Comparison of ENCODE assay signal across 20 cellular contexts in genomic region chr6:163777379-163777686, GRCh38.
A peak's percentile ranks its signal among the peaks of the same experiment; 100 is the strongest.
DNase-seq lines count a peak whose midpoint lies in the region; ATAC-seq, FAIRE-seq and TF ChIP-seq lines count a peak whose summit lies in the region.
"Had no signal": no experiment of that assay in that cellular context is flagged by ENCODE, and none has a peak within 500 bp of the region (broad histone marks: within the 10 kb centered on the region; RNA-seq: fewer than 3 reads in every experiment).

No MANE protein-coding gene starts in this region.

- POLR2A ChIA-PET in K562 (lab: Yijun Ruan, JAX): interaction anchor here (0.6 to 2.1 kb wide), 19 partner anchors 10 to 329 kb away, joined by 3 to 7 read pairs (median 3); no protein-coding TSS in a partner anchor

- H3K27ac ChIP-seq in K562 (ENCODE audit: extremely low read depth, low read depth, low read length): peak overlapping the region; percentile 82
- H3K27ac ChIP-seq: A549, Peyer's patch had no signal

- H4K20me1 ChIP-seq in K562 (replicated peaks; ENCODE audit: control insufficient read depth, insufficient read depth, low read length): no peaks in the 10 kb centered on the region

- no peaks in the 10 kb centered on the region for H3K9me3 ChIP-seq in K562 (replicated peaks; ENCODE audit: control insufficient read depth, insufficient read depth, low read depth, low read length)
- H3K9me3 ChIP-seq: A549, Peyer's patch had no signal

- peak; percentile 69; the same call in 1 of the 2 replicates for TF ChIP-seq POLR2A in K562 (conservative IDR thresholded peaks at IDR 0.05)

- no peak for TF ChIP-seq RAD21 in K562 (CRISPR knock-in tag; conservative IDR thresholded peaks at IDR 0.05 in 1 of 2, IDR thresholded peaks at IDR 0.05 in 1 of 2)

- TF ChIP-seq EP300 in K562 (IDR thresholded peaks at IDR 0.05; ENCODE audit: low read length): peak; percentile 99

- TF ChIP-seq CTCF in K562 (IDR thresholded peaks at IDR 0.05 in 2 of 3, conservative IDR thresholded peaks at IDR 0.05 in 1 of 3; ENCODE audit: insufficient read depth in 2 of 3, low read depth in 1 of 3, low read length in 3 of 3): no peak

- peak; percentile 98 for FAIRE-seq in K562 (lab: Jason Lieb, UNC)
- FAIRE-seq: A549, GM12892 had no signal

- no TSS peak for BruUV-seq in K562 (replicated peaks; lab: Mats Ljungman, UMichigan)

- no peak for DNase-seq in stimulated activated naive CD8-positive, alpha-beta T cell treated with anti-CD3 and anti-CD28 coated beads, Interleukin-15, Interleukin-2, amounts not matched to agents 100 U/mL and 50 U/mL, for 24 hours
- no peak for DNase-seq in stimulated activated naive CD8-positive, alpha-beta T cell treated with anti-CD3 and anti-CD28 coated beads, Interleukin-15, amount 100 ng/mL, for 72 hours
- DNase-seq in K562 (ENCODE audit: extremely low read depth in 1 of 4, low spot score in 3 of 4): peak; percentile 77 to 98 (median 88)
- peak; percentile 52 for DNase-seq in inferior parietal cortex (ENCODE audit: extremely low spot score)
- DNase-seq in hepatic stellate cell (ENCODE audit: low spot score): no peak
- no peak for DNase-seq in DMS79 treated with DMSO at 0.1 percent for 48 hours (lab: John Stamatoyannopoulos, UW)
- DNase-seq: C1 segment of cervical spinal cord, DMS 273 treated with DMSO at 0.1 percent for 48 hours, HFFc6, Kasumi-1, MM.1S, NCI-H1105, NCI-H1694, NCI-H524, Peyer's patch, SHP77 treated with DMSO at 0.1 percent for 48 hours had no signal

- no peaks in the 10 kb centered on the region for H3K9me1 ChIP-seq in K562 (ENCODE audit: control insufficient read depth, insufficient read depth, low read length)

- ATAC-seq in stimulated activated naive CD8-positive, alpha-beta T cell treated with anti-CD3 and anti-CD28 coated beads, Interleukin-15, Interleukin-2, amounts not matched to agents 100 U/mL and 50 U/mL, for 24 hours: peak; percentile 36
- no peak for ATAC-seq in stimulated activated naive CD8-positive, alpha-beta T cell treated with anti-CD3 and anti-CD28 coated beads, Interleukin-15, amount 100 ng/mL, for 72 hours
- peak; percentile 98 for ATAC-seq in K562
- no peak for ATAC-seq in HG02763 (IDR thresholded peaks at IDR 0.05; ENCODE audit: unreplicated experiment)
- ATAC-seq in GM19452 (IDR thresholded peaks at IDR 0.05; ENCODE audit: unreplicated experiment): no peak
- ATAC-seq: A549 had no signal

- intact Hi-C loops in K562 (cut with micrococcal nuclease): loop anchor here (1.0 to 5.0 kb wide), 3 partner anchors 83 to 360 kb away; no protein-coding TSS in a partner anchor

- in situ Hi-C loops in K562 (cut with MboI): no loop called here

- H3K79me2 ChIP-seq in K562 (ENCODE audit: control insufficient read depth, insufficient read depth, low read length): no peaks in the 10 kb centered on the region

- whole genome bisulfite sequencing in K562 (ENCODE audit: insufficient coverage, low coverage, missing lambda C conversion rate): 0% methylated on average over 2 of the region's 2 CpGs

- peaks cover 1% of the 10 kb centered on the region for H3K4me1 Mint-ChIP-seq in stimulated activated naive CD8-positive, alpha-beta T cell treated with anti-CD3 and anti-CD28 coated beads, Interleukin-15, amount 100 ng/mL, for 72 hours

- peaks cover 13% of the 10 kb centered on the region for H3K27me3 Mint-ChIP-seq in stimulated activated naive CD8-positive, alpha-beta T cell treated with anti-CD3 and anti-CD28 coated beads, Interleukin-15, amount 100 ng/mL, for 72 hours

- H3K4me1 ChIP-seq in K562 (replicated peaks in 1 of 2; ENCODE audit: control insufficient read depth in 2 of 2, insufficient read depth in 2 of 2, low read length in 2 of 2): peaks cover 17 to 33% of the 10 kb centered on the region in 2 experiments; a peak in 4 of 5 replicates
- H3K4me1 ChIP-seq: A549, Peyer's patch had no signal

- H3K4me3 ChIP-seq in K562: peak overlapping the region; percentile 8; the same call in 1 of the 2 replicates
- H3K4me3 ChIP-seq: A549, Peyer's patch had no signal

- H3K27ac Mint-ChIP-seq in stimulated activated naive CD8-positive, alpha-beta T cell treated with anti-CD3 and anti-CD28 coated beads, Interleukin-15, amount 100 ng/mL, for 72 hours: no peak overlapping the region
- H3K27ac Mint-ChIP-seq: HFFc6 had no signal

- peak overlapping the region; percentile 81 for H2AFZ ChIP-seq in K562 (ENCODE audit: low read depth, low read length)

- H3K36me3 ChIP-seq in K562 (ENCODE audit: control insufficient read depth, insufficient read depth, low read length): no peaks in the 10 kb centered on the region
- H3K36me3 ChIP-seq: Peyer's patch had no signal

- CTCF ChIA-PET in K562 (lab: Yijun Ruan, JAX; ENCODE audit: low intra/inter-chr PET ratio): no interaction called here

- H3K9me3 Mint-ChIP-seq in stimulated activated naive CD8-positive, alpha-beta T cell treated with anti-CD3 and anti-CD28 coated beads, Interleukin-15, amount 100 ng/mL, for 72 hours: no peaks in the 10 kb centered on the region
- H3K9me3 Mint-ChIP-seq: HFFc6 had no signal

- H3K27me3 ChIP-seq in K562 (ENCODE audit: control insufficient read depth in 2 of 2, insufficient read depth in 2 of 2, low read length in 2 of 2): no peaks in the 10 kb centered on the region
- H3K27me3 ChIP-seq: Peyer's patch had no signal

- peak overlapping the region; percentile 74 for H3K4me2 ChIP-seq in K562 (ENCODE audit: insufficient read depth, low read length)
- H3K4me2 ChIP-seq: A549 had no signal

- no peak overlapping the region for H3K4me3 Mint-ChIP-seq in stimulated activated naive CD8-positive, alpha-beta T cell treated with anti-CD3 and anti-CD28 coated beads, Interleukin-15, amount 100 ng/mL, for 72 hours
- H3K4me3 Mint-ChIP-seq: HFFc6 had no signal

- peak overlapping the region in 1 of 2 experiments; percentile 67; a peak in 2 of 4 replicates for H3K9ac ChIP-seq in K562 (ENCODE audit: insufficient read depth in 1 of 2, low read depth in 2 of 2, low read length in 2 of 2)

TF ChIP-seq in K562, 482 proteins besides CTCF, POLR2A, EP300 and RAD21 (continues in another document):
- TF ChIP-seq FOXA3 (CRISPR knock-in tag; conservative IDR thresholded peaks at IDR 0.05 in 1 of 2, IDR thresholded peaks at IDR 0.05 in 1 of 2) (peak; percentile 76 to 84), PKNOX1 (IDR thresholded peaks at IDR 0.05) (peak; percentile 78; the same call in 1 of the 2 replicates), NBN (IDR thresholded peaks at IDR 0.05; ENCODE audit: low read depth) (peak; percentile 97), RAD51 (IDR thresholded peaks at IDR 0.05; ENCODE audit: borderline replicate concordance, low read depth) (peak; percentile 61; the same call in 1 of the 2 replicates), ZBTB34 (CRISPR knock-in tag; IDR thresholded peaks at IDR 0.05) (peak; percentile 51; the same call in 1 of the 2 replicates), PHF21A (IDR thresholded peaks at IDR 0.05; ENCODE audit: borderline replicate concordance, low read depth) (peak; percentile 64; the same call in 1 of the 2 replicates), SMARCE1 (IDR thresholded peaks at IDR 0.05) (peak; percentile 98), DPF2 (IDR thresholded peaks at IDR 0.05) (peak; percentile 99), ETV5 (CRISPR knock-in tag; IDR thresholded peaks at IDR 0.05; ENCODE audit: low read depth) (peak; percentile 69; the same call in 1 of the 2 replicates), XRCC5 (IDR thresholded peaks at IDR 0.05; ENCODE audit: low read depth, low read length) (peak; percentile 74; the same call in 1 of the 2 replicates), HMGN3 (IDR thresholded peaks at IDR 0.05; ENCODE audit: borderline replicate concordance, extremely low read depth, insufficient read length, low read depth, low read length) (peak; percentile 97), SMAD1 (IDR thresholded peaks at IDR 0.05; ENCODE audit: low read depth, low read length, partially characterized antibody) (peak; percentile 94), ETV1 (tag; conservative IDR thresholded peaks at IDR 0.05; ENCODE audit: low read depth) (no peak), ZNF589 (CRISPR knock-in tag; IDR thresholded peaks at IDR 0.05; ENCODE audit: low read depth) (peak; percentile 96), ZNF699 (CRISPR knock-in tag; IDR thresholded peaks at IDR 0.05; ENCODE audit: insufficient replicate concordance) (no peak), ZNF449 (CRISPR knock-in tag; IDR thresholded peaks at IDR 0.05) (peak; percentile 76; the same call in 1 of the 2 replicates), TEAD1 (CRISPR knock-in tag; IDR thresholded peaks at IDR 0.05) (peak; percentile 69 to 89; a peak in 2 of 4 replicates), TRIM24 (IDR thresholded peaks at IDR 0.05) (peak; percentile 99)

Comparison
In these comparisons a context has a peak if more than half of its experiments do, and no peak if none do; other contexts are left out.
1. ATAC-seq: peak in stimulated activated naive CD8-positive, alpha-beta T cell treated with anti-CD3 and anti-CD28 coated beads, Interleukin-15, Interleukin-2, amounts not matched to agents 100 U/mL and 50 U/mL, for 24 hours (single experiment) and K562 (single experiment); none in stimulated activated naive CD8-positive, alpha-beta T cell treated with anti-CD3 and anti-CD28 coated beads, Interleukin-15, amount 100 ng/mL, for 72 hours (single experiment), HG02763 (single experiment) and GM19452 (single experiment).
2. DNase-seq: peak in K562 (4 of 4) and inferior parietal cortex (single experiment); none in stimulated activated naive CD8-positive, alpha-beta T cell treated with anti-CD3 and anti-CD28 coated beads, Interleukin-15, Interleukin-2, amounts not matched to agents 100 U/mL and 50 U/mL, for 24 hours (single experiment), stimulated activated naive CD8-positive, alpha-beta T cell treated with anti-CD3 and anti-CD28 coated beads, Interleukin-15, amount 100 ng/mL, for 72 hours (0 of 2), hepatic stellate cell (single experiment) and DMS79 treated with DMSO at 0.1 percent for 48 hours (single experiment).